In genomic region chr1:73722055-73722454, GRCh38 we compare ENCODE assay signal across 4 cellular contexts.
"Had no signal": no experiment of that assay in that cellular context is flagged by ENCODE, and none has a peak within 500 bp of the region (broad histone marks: within the 10 kb centered on the region; RNA-seq: fewer than 3 reads in every experiment).

No MANE protein-coding gene starts in this region.

- ATAC-seq: HepG2, K562 had no signal

- H3K4me3 ChIP-seq: K562 had no signal

- DNase-seq: IMR-90 had no signal

- H3K27ac ChIP-seq: HL-60 had no signal
